ENCODE assay signal across 8 cellular contexts in genomic region chr4:184472540-184473264, GRCh38. TPM values are rescaled to one million over a fixed set of nuclear protein-coding genes. Genes with fewer than 3 reads are reported as not detected.
DNase-seq lines count a peak whose midpoint lies in the region; ATAC-seq and TF ChIP-seq lines count a peak whose summit lies in the region.

No MANE protein-coding gene starts in this region.

- DNase-seq in BE2C (peak; percentile 87), SHP77 (lab: John Stamatoyannopoulos, UW) (peak; percentile 27 to 56), germinal center (ENCODE audit: low spot score) (peak; percentile 71), upper lobe of right lung (peak; percentile 94)
- DNase-seq in activated naive CD4-positive, alpha-beta T cell treated with anti-CD3 and anti-CD28 coated beads, Interleukin-2, amount 50 U/mL, for 16 hours: peak; percentile 39

- H3K9me3 ChIP-seq in BE2C (no peaks in the 10 kb centered on the region), neuron (ENCODE audit: low read length) (no peaks in the 10 kb centered on the region), upper lobe of right lung (no peaks in the 10 kb centered on the region)

- no peaks in the 10 kb centered on the region for H3K27me3 ChIP-seq in BE2C
- H3K27me3 ChIP-seq in neuron (ENCODE audit: insufficient read depth, low read length): no peaks in the 10 kb centered on the region
- no peaks in the 10 kb centered on the region for H3K27me3 ChIP-seq in upper lobe of right lung

- TF ChIP-seq CTCF in BE2C (IDR thresholded peaks at IDR 0.05; ENCODE audit: low read depth, low read length) (no peak), upper lobe of right lung (IDR thresholded peaks at IDR 0.05) (peak; percentile 21)

- H3K36me3 ChIP-seq in BE2C (no peaks in the 10 kb centered on the region), neuron (ENCODE audit: insufficient read depth, low read length) (no peaks in the 10 kb centered on the region), upper lobe of right lung (no peaks in the 10 kb centered on the region)

- H3K4me3 ChIP-seq in BE2C (ENCODE audit: low read depth, low read length) (peak overlapping the region; percentile 66), neuron (ENCODE audit: low read length) (peak overlapping the region; percentile 90), upper lobe of right lung (peak overlapping the region; percentile 79)

- peak overlapping the region; percentile 99 for H3K27ac ChIP-seq in upper lobe of right lung

- intact Hi-C loops in upper lobe of right lung (cut with DNase I): loop anchor here (10.0 kb wide), 1 partner anchor 62 kb away; no protein-coding TSS in a partner anchor

- ATAC-seq in GM18858 (IDR thresholded peaks at IDR 0.05; ENCODE audit: unreplicated experiment): peak; percentile 24
- ATAC-seq in HG03354 (IDR thresholded peaks at IDR 0.05; ENCODE audit: poor library complexity, severe bottlenecking, unreplicated experiment): peak; percentile 33
- ATAC-seq in upper lobe of right lung: peak; percentile 80

- H2AFZ ChIP-seq in neuron (ENCODE audit: low read depth, low read length): peak overlapping the region; percentile 68

- H3K4me1 ChIP-seq in BE2C (peaks cover 9% of the 10 kb centered on the region), neuron (ENCODE audit: insufficient read depth, low read length) (peaks cover 31% of the 10 kb centered on the region), upper lobe of right lung (peaks cover 66% of the 10 kb centered on the region)

RNA-seq across cellular contexts. Expression of gene IRF2, which starts 1.6 kb away (rescaled TPM):
- 10.5 TPM for polyA plus RNA-seq in BE2C (2012; ENCODE audit: insufficient read depth, insufficient read length, low read depth)
- total RNA-seq in upper lobe of right lung: 44.0 TPM

Comparison
In these comparisons a context has a peak if more than half of its experiments do, and no peak if none do; other contexts are left out.
1. Peak in every context shown above with its lines: DNase-seq, ATAC-seq, H3K4me3 ChIP-seq and H3K27ac ChIP-seq.
2. DNase-seq: peak in every context shown above with its lines; median percentile 94 in upper lobe of right lung; 87 in BE2C; 71 in germinal center; 42 in SHP77; 39 in activated naive CD4-positive, alpha-beta T cell treated with anti-CD3 and anti-CD28 coated beads, Interleukin-2, amount 50 U/mL, for 16 hours.
3. ATAC-seq: peak in every context shown above with its lines; median percentile 80 in upper lobe of right lung; 33 in HG03354; 24 in GM18858.